1 cellular context compared by ENCODE assay signal in genomic region chr14:101006008-101006407, GRCh38.
TF ChIP-seq lines count a peak whose summit lies in the region.

No MANE protein-coding gene starts in this region.

TF ChIP-seq in HepG2, 621 proteins besides CTCF, POLR2A, EP300 and RAD21 (continued from another document):
- TF ChIP-seq TRIM24 (CRISPR knock-in tag; IDR thresholded peaks at IDR 0.05), result no peak
